In the genomic region with DNA sequence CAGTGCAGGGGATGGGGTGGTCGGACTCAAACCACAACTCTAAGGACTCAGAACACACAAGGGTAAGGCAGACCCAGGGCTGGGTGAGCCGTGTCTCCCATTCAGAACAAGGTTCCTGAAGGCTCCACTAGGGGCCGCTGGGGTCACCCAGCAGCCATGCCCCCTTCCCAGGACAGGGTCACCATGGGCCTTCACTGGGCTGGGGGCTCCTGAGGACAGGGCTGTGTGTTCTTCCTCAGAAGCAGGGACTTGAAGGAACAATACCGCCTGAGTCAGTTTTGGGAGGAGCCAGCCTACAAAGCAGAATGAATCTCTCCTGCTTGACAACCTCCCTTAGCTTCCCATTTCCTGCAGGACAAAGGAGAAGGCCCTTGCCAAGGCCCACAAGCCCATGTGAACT, we compare ENCODE assay signal across 9 cellular contexts. TPM values are rescaled to one million over a fixed set of nuclear protein-coding genes. Genes with fewer than 3 reads are reported as not detected.
DNase-seq lines count a peak whose midpoint lies in the region; ATAC-seq and TF ChIP-seq lines count a peak whose summit lies in the region.
"Had no signal": no experiment of that assay in that cellular context is flagged by ENCODE, and none has a peak within 500 bp of the region (broad histone marks: within the 10 kb centered on the region; RNA-seq: fewer than 3 reads in every experiment).

No MANE protein-coding gene starts in this region.

- H3K4me1 ChIP-seq in heart left ventricle (peaks cover 0 to 20% (median 3%) of the 10 kb centered on the region in 12 donors), foreskin keratinocyte (peaks cover 5% of the 10 kb centered on the region), transverse colon (peaks cover 0 to 13% (median 8%) of the 10 kb centered on the region in 4 donors)
- H3K4me1 ChIP-seq: uterus had no signal

- TF ChIP-seq EP300 in transverse colon (IDR thresholded peaks at IDR 0.05; ENCODE audit: low read depth) = no peak

- peak in 7 of 12 donors; percentile 11 to 43 (median 16) for TF ChIP-seq CTCF in heart left ventricle (IDR thresholded peaks at IDR 0.05)
- peak; percentile 40 for TF ChIP-seq CTCF in foreskin keratinocyte (conservative IDR thresholded peaks at IDR 0.05)
- TF ChIP-seq CTCF in transverse colon (IDR thresholded peaks at IDR 0.05) = peak in 2 of 5 experiments; percentile 12 to 17

- peaks cover 0 to 3% (median 0%) of the 10 kb centered on the region in 9 donors for H3K27me3 ChIP-seq in heart left ventricle
- peaks cover 21% of the 10 kb centered on the region for H3K27me3 ChIP-seq in foreskin keratinocyte
- no peaks in the 10 kb centered on the region for H3K27me3 ChIP-seq in transverse colon
- H3K27me3 ChIP-seq: uterus had no signal

- intact Hi-C loops in heart left ventricle (cut with DNase I) = no loop called here
- intact Hi-C loops in left cardiac atrium (cut with DNase I) = no loop called here
- intact Hi-C loops in transverse colon (cut with DNase I; ENCODE audit: low total_unique reads) = no loop called here

- WGBS in heart left ventricle, 4 donors = 29 to 53% (median 42%) methylated on average over 4 of the region's 4 CpGs
- WGBS in transverse colon (ENCODE audit: low coverage in 1 of 2), 2 donors = 73% methylated on average over 4 of the region's 4 CpGs; no CpG with 5 or more reads in 1 of the 2 donors

- TF ChIP-seq POLR2A in heart left ventricle (IDR thresholded peaks at IDR 0.05) (no peak), transverse colon (IDR thresholded peaks at IDR 0.05) (no peak)

- H3K36me3 ChIP-seq in heart left ventricle (no peaks in the 10 kb centered on the region), transverse colon (no peaks in the 10 kb centered on the region)
- H3K36me3 ChIP-seq: uterus had no signal

- DNase-seq in heart left ventricle = peak in 2 of 5 donors; percentile 22 to 37
- no peak for DNase-seq in left cardiac atrium
- DNase-seq in SK-MEL-5 (ENCODE audit: low read depth, low spot score) = peak; percentile 24
- no peak for DNase-seq in foreskin keratinocyte
- DNase-seq in transverse colon = no peak
- no peak for DNase-seq in COLO668 (lab: John Stamatoyannopoulos, UW; ENCODE audit: unreplicated experiment)
- DNase-seq: uterus had no signal

- ATAC-seq in heart left ventricle (peak in 2 of 4 donors; percentile 29 to 75), left cardiac atrium (no peak), foreskin keratinocyte (no peak), HG02938 (IDR thresholded peaks at IDR 0.05; ENCODE audit: unreplicated experiment) (no peak), GM19397 (IDR thresholded peaks at IDR 0.05; ENCODE audit: unreplicated experiment) (no peak)

- H3K27ac ChIP-seq in heart left ventricle (peak overlapping the region in 1 of 12 donors; percentile 13), foreskin keratinocyte (no peak overlapping the region), transverse colon (peak overlapping the region in 3 of 4 donors; percentile 31 to 60 (median 51))
- H3K27ac ChIP-seq: uterus had no signal

- no peaks in the 10 kb centered on the region for H3K9me3 ChIP-seq in heart left ventricle
- no peaks in the 10 kb centered on the region for H3K9me3 ChIP-seq in transverse colon
- H3K9me3 ChIP-seq: uterus had no signal

- in situ Hi-C loops in SK-MEL-5 (cut with HindIII; ENCODE audit: low pct_unique_long_range_greater_than_20kb, low sequenced_read_pairs) = no loop called here
- in situ Hi-C loops in transverse colon (cut with MboI; ENCODE audit: low pct_ligation_motif_present in 1 of 4, low pct_unique_long_range_greater_than_20kb in 1 of 4, low sequenced_read_pairs in 3 of 4) = no loop called here

- H3K4me3 ChIP-seq in heart left ventricle (no peak overlapping the region), transverse colon (no peak overlapping the region)
- H3K4me3 ChIP-seq: uterus had no signal

RNA-seq across cellular contexts. Expression of a gene that starts 15.4 kb away (rescaled TPM):
- total RNA-seq in heart left ventricle (1 to 10 TPM in 5 of 9 donors, under 1 TPM in 4; 0.56 to 3.0 (median 1.1) TPM), left cardiac atrium (1 to 10 TPM; 2.9 to 3.6 TPM), foreskin keratinocyte (1.4 TPM in 2 replicates), transverse colon (10 to 100 TPM in 1 of 4 donors, 1 to 10 TPM in 3; 1.9 to 14.7 (median 5.4) TPM)
- polyA plus RNA-seq in heart left ventricle (under 1 TPM; 0.23 to 0.30 TPM), foreskin keratinocyte (0.51 and 0.67 TPM in 2 replicates)
- 1.8 and 2.6 TPM in 2 replicates for total RNA-seq in SK-MEL-5 (2014; rRNA removed; shearing (Covaris generic))
- 2.1 and 4.1 TPM in 2 replicates for polyA plus RNA-seq in SK-MEL-5 (2015; cell fraction: cytosol; rRNA removed)
- 5.2 and 6.7 TPM in 2 replicates for polyA plus RNA-seq in SK-MEL-5 (2015; cell fraction: nucleus; rRNA removed)

RNA-seq across cellular contexts. Expression of a gene that starts 41.4 kb away (rescaled TPM):
- total RNA-seq in heart left ventricle (10 to 100 TPM; 52.6 to 82.8 (median 69.4) TPM), left cardiac atrium (10 to 100 TPM; 60.1 to 71.1 TPM), foreskin keratinocyte (26.2 and 29.3 TPM in 2 replicates), transverse colon (100 to 1,000 TPM in 1 of 4 donors, 10 to 100 TPM in 3; 34.4 to 101 (median 76.4) TPM)
- polyA plus RNA-seq in heart left ventricle (10 to 100 TPM; 45.2 to 52.8 TPM), foreskin keratinocyte (31.2 and 33.2 TPM in 2 replicates)
- 24.0 and 25.8 TPM in 2 replicates for total RNA-seq in SK-MEL-5 (2014; rRNA removed; shearing (Covaris generic))
- polyA plus RNA-seq in SK-MEL-5 (2015; cell fraction: cytosol; rRNA removed) = 55.6 and 76.4 TPM in 2 replicates
- 52.2 and 65.4 TPM in 2 replicates for polyA plus RNA-seq in SK-MEL-5 (2015; cell fraction: nucleus; rRNA removed)
